ENCODE assay signal across 23 cellular contexts in the genomic region with DNA sequence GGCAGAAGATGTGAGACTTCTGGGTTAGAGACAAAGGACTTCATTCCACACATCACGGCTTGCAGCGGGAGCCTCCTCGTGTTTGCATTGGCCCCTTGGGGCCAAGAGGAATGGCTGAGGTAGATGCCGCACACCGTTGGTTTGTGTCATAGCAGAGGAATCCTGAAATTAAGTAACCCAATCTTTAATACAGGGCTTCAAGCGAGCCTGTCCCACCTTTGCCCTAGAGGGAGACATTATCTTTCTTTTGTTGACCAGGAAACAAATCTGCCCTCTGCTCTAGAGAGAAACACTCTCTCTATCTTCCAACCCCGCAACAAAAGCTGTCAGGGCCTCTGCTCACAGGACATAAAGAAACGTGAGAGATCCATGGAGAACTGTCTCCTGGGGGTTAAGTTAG.
"Had no signal": no experiment of that assay in that cellular context is flagged by ENCODE, and none has a peak within 500 bp of the region (broad histone marks: within the 10 kb centered on the region; RNA-seq: fewer than 3 reads in every experiment).

No MANE protein-coding gene starts in this region.

- H3K4me1 Mint-ChIP-seq: activated B cell treated with CpG ODN at 0.5 μM for 24 hours; activated CD4-positive, alpha-beta T cell treated with anti-CD3 and anti-CD28 coated beads, Interleukin-2, amount 10 ng/mL, durations not matched to agents 24 days and 14 days; immature natural killer cell had no signal

- H3K36me3 Mint-ChIP-seq: activated naive CD8-positive, alpha-beta T cell; immature natural killer cell; natural killer cell treated with Interleukin-12 subunit alpha and Interleukin-12 subunit beta and Interleukin-15 and Interleukin-18, amount 100 ng/mL, for 72 hours had no signal

- H3K27me3 ChIP-seq: body of pancreas, right atrium auricular region, tibial nerve, uterus had no signal

- H3K9me3 ChIP-seq: body of pancreas, uterus had no signal

- H3K36me3 ChIP-seq: right atrium auricular region, tibial nerve, uterus had no signal

- FAIRE-seq: small intestine had no signal

- H3K9me3 Mint-ChIP-seq: activated B cell treated with CpG ODN at 0.5 μM for 24 hours; activated CD4-positive, alpha-beta T cell treated with anti-CD3 and anti-CD28 coated beads, Interleukin-2, amount 10 ng/mL, durations not matched to agents 24 days and 14 days; immature natural killer cell; natural killer cell treated with Interleukin-12 subunit alpha and Interleukin-12 subunit beta and Interleukin-15 and Interleukin-18, amount 100 ng/mL, for 72 hours had no signal

- H3K27ac Mint-ChIP-seq: activated B cell treated with CpG ODN at 0.5 μM for 24 hours; activated CD4-positive, alpha-beta T cell treated with anti-CD3 and anti-CD28 coated beads, Interleukin-2, amount 10 ng/mL, durations not matched to agents 24 days and 14 days; activated CD8-positive, alpha-beta T cell treated with anti-CD3 and anti-CD28 coated beads, Interleukin-2, amount 10 ng/mL, durations not matched to agents 7 days and 5 days; activated naive CD8-positive, alpha-beta T cell; immature natural killer cell; natural killer cell treated with Interleukin-12 subunit alpha and Interleukin-12 subunit beta and Interleukin-15 and Interleukin-18, amount 100 ng/mL, for 72 hours; progenitor cell of endocrine pancreas had no signal

- ATAC-seq: activated CD8-positive, alpha-beta T cell treated with anti-CD3 and anti-CD28 coated beads, Interleukin-2, amount 10 ng/mL, durations not matched to agents 7 days and 5 days; body of pancreas; natural killer cell treated with Interleukin-12 subunit alpha and Interleukin-12 subunit beta and Interleukin-15 and Interleukin-18, amount 100 ng/mL, for 72 hours had no signal

- H3K27ac ChIP-seq: body of pancreas, coronary artery, right atrium auricular region, tibial nerve, uterus had no signal

- H3K4me3 Mint-ChIP-seq: activated B cell treated with CpG ODN at 0.5 μM for 24 hours; activated CD4-positive, alpha-beta T cell treated with anti-CD3 and anti-CD28 coated beads, Interleukin-2, amount 10 ng/mL, durations not matched to agents 24 days and 14 days; activated CD8-positive, alpha-beta T cell treated with anti-CD3 and anti-CD28 coated beads, Interleukin-2, amount 10 ng/mL, durations not matched to agents 7 days and 5 days; activated naive CD8-positive, alpha-beta T cell; immature natural killer cell; natural killer cell treated with Interleukin-12 subunit alpha and Interleukin-12 subunit beta and Interleukin-15 and Interleukin-18, amount 100 ng/mL, for 72 hours had no signal

- H3K4me1 ChIP-seq: body of pancreas, right atrium auricular region, tibial nerve, uterus had no signal

- H3K4me3 ChIP-seq: body of pancreas, coronary artery, right atrium auricular region, tibial nerve, uterus had no signal

- H3K27me3 Mint-ChIP-seq: activated CD4-positive, alpha-beta T cell treated with anti-CD3 and anti-CD28 coated beads, Interleukin-2, amount 10 ng/mL, durations not matched to agents 24 days and 14 days; progenitor cell of endocrine pancreas had no signal

- DNase-seq: activated B cell treated with CpG ODN at 0.5 μM for 24 hours; activated CD4-positive, alpha-beta T cell treated with anti-CD3 and anti-CD28 coated beads, Interleukin-2, amount 10 ng/mL, durations not matched to agents 24 days and 14 days; activated CD8-positive, alpha-beta T cell treated with anti-CD3 and anti-CD28 coated beads, Interleukin-2, amount 10 ng/mL, durations not matched to agents 7 days and 5 days; activated gamma-delta T cell treated with Interleukin-2 at 50 U/mL for 16 hours; amniotic stem cell; body of pancreas; central memory CD4-positive, alpha-beta T cell; foreskin melanocyte; head of caudate nucleus; immature natural killer cell; nucleus accumbens; small intestine; stimulated activated CD4-positive, alpha-beta T cell treated with anti-CD3 and anti-CD28 coated beads, Interleukin-4, amount 100 ng/mL, for 24 hours; stimulated activated naive CD4-positive, alpha-beta T cell treated with Interleukin-2 at 50 U/mL for 16 hours; substantia nigra; T-helper 2 cell; uterus had no signal
